In genomic region chr17:50262001-50262794, GRCh38 we compare ENCODE assay signal across 28 cellular contexts. TPM values are rescaled to one million over a fixed set of nuclear protein-coding genes. Genes with fewer than 3 reads are reported as not detected.
DNase-seq lines count a peak whose midpoint lies in the region; ATAC-seq, FAIRE-seq and TF ChIP-seq lines count a peak whose summit lies in the region.
"Had no signal": no experiment of that assay in that cellular context is flagged by ENCODE, and none has a peak within 500 bp of the region (broad histone marks: within the 10 kb centered on the region; RNA-seq: fewer than 3 reads in every experiment).

No MANE protein-coding gene starts in this region.

- peaks cover 9% of the 10 kb centered on the region for H3K4me1 ChIP-seq in RWPE2 (ENCODE audit: insufficient read depth, poor library complexity, severe bottlenecking)
- H3K4me1 ChIP-seq in kidney (ENCODE audit: control insufficient read depth in 1 of 2, insufficient read depth in 1 of 2, low read depth in 1 of 2, low read length in 2 of 2): peaks cover 0 to 2% of the 10 kb centered on the region in 2 donors
- peaks cover 79% of the 10 kb centered on the region for H3K4me1 ChIP-seq in stomach smooth muscle (ENCODE audit: control insufficient read depth, insufficient read depth, low read length)
- peaks cover 11 to 29% (median 27%) of the 10 kb centered on the region in 4 donors for H3K4me1 ChIP-seq in transverse colon

- peaks cover 7% of the 10 kb centered on the region for H3K27me3 Mint-ChIP-seq in activated CD4-positive, alpha-beta memory T cell treated with anti-CD3 and anti-CD28 coated beads, Interleukin-2, amount 10 ng/mL, durations not matched to agents 7 days and 5 days
- H3K27me3 Mint-ChIP-seq in activated CD4-positive, alpha-beta memory T cell treated with anti-CD3 and anti-CD28 coated beads for 36 hours: peaks cover 4% of the 10 kb centered on the region

- POLR2A ChIA-PET in activated CD4-positive, alpha-beta memory T cell treated with anti-CD3 and anti-CD28 coated beads, Interleukin-2, amount 10 ng/mL, durations not matched to agents 7 days and 5 days (lab: Charles Lee): no interaction called here
- POLR2A ChIA-PET in activated CD4-positive, alpha-beta memory T cell treated with anti-CD3 and anti-CD28 coated beads for 36 hours (lab: Charles Lee): no interaction called here

- H3K27ac ChIP-seq in RWPE2 (ENCODE audit: poor library complexity, severe bottlenecking) (no peak overlapping the region), kidney (ENCODE audit: low read depth in 2 of 2, low read length in 2 of 2) (no peak overlapping the region), stomach smooth muscle (ENCODE audit: low read length) (peak overlapping the region; percentile 73), transverse colon (no peak overlapping the region)
- H3K27ac ChIP-seq: 22Rv1, gastroesophageal sphincter, neural progenitor cell, SJSA1, VCaP had no signal

- CTCF ChIA-PET in activated CD4-positive, alpha-beta memory T cell treated with anti-CD3 and anti-CD28 coated beads, Interleukin-2, amount 10 ng/mL, durations not matched to agents 7 days and 5 days (lab: Charles Lee): interaction anchor here (1.2 kb wide), 1 partner anchor 62 kb away, joined by 3 read pairs; no protein-coding TSS in a partner anchor
- CTCF ChIA-PET in activated CD4-positive, alpha-beta memory T cell treated with anti-CD3 and anti-CD28 coated beads for 36 hours (lab: Charles Lee): interaction anchor here (1.3 kb wide), 1 partner anchor 9 kb away, joined by 4 read pairs; no protein-coding TSS in a partner anchor

- no peaks in the 10 kb centered on the region for H3K4me1 Mint-ChIP-seq in activated CD4-positive, alpha-beta memory T cell treated with anti-CD3 and anti-CD28 coated beads, Interleukin-2, amount 10 ng/mL, durations not matched to agents 7 days and 5 days
- no peaks in the 10 kb centered on the region for H3K4me1 Mint-ChIP-seq in activated CD4-positive, alpha-beta memory T cell treated with anti-CD3 and anti-CD28 coated beads for 36 hours (ENCODE audit: low read depth)
- H3K4me1 Mint-ChIP-seq: stimulated activated naive CD8-positive, alpha-beta T cell treated with anti-CD3 and anti-CD28 coated beads, Interleukin-15, amount 100 ng/mL, for 72 hours had no signal

- no peaks in the 10 kb centered on the region for H3K36me3 Mint-ChIP-seq in activated CD4-positive, alpha-beta memory T cell treated with anti-CD3 and anti-CD28 coated beads, Interleukin-2, amount 10 ng/mL, durations not matched to agents 7 days and 5 days (ENCODE audit: low read depth)
- H3K36me3 Mint-ChIP-seq in activated CD4-positive, alpha-beta memory T cell treated with anti-CD3 and anti-CD28 coated beads for 36 hours: no peaks in the 10 kb centered on the region
- H3K36me3 Mint-ChIP-seq: neural progenitor cell had no signal

- no peak for TF ChIP-seq EP300 in transverse colon (IDR thresholded peaks at IDR 0.05; ENCODE audit: low read depth)

- no peak overlapping the region for H3K4me3 Mint-ChIP-seq in activated CD4-positive, alpha-beta memory T cell treated with anti-CD3 and anti-CD28 coated beads, Interleukin-2, amount 10 ng/mL, durations not matched to agents 7 days and 5 days
- no peak overlapping the region for H3K4me3 Mint-ChIP-seq in activated CD4-positive, alpha-beta memory T cell treated with anti-CD3 and anti-CD28 coated beads for 36 hours
- H3K4me3 Mint-ChIP-seq: activated T-cell treated with anti-CD3 and anti-CD28 coated beads, Interleukin-2, amount 50 U/mL, for 4 hours; neural progenitor cell; stimulated activated naive CD8-positive, alpha-beta T cell treated with anti-CD3 and anti-CD28 coated beads, Interleukin-15, amount 100 ng/mL, for 72 hours; T-helper 1 cell treated with Interleukin-12 subunit alpha and Interleukin-12 subunit beta and Interleukin-4 antibody, amounts not matched to agents 30 μg/mL and 1 μg/mL, for 36 hours had no signal

- peak; percentile 11 for DNase-seq in activated CD4-positive, alpha-beta memory T cell treated with anti-CD3 and anti-CD28 coated beads, Interleukin-2, amount 10 ng/mL, durations not matched to agents 7 days and 5 days
- DNase-seq in activated CD4-positive, alpha-beta memory T cell treated with anti-CD3 and anti-CD28 coated beads for 36 hours: no peak
- peak; percentile 47 for DNase-seq in RWPE2 (ENCODE audit: low spot score)
- DNase-seq in kidney: peak; percentile 32
- DNase-seq in amniotic stem cell (lab: John Stamatoyannopoulos, UW): no peak
- DNase-seq in transverse colon: no peak
- DNase-seq: activated CD8-positive, alpha-beta memory T cell treated with anti-CD3 and anti-CD28 coated beads for 24 hours; activated naive CD4-positive, alpha-beta T cell treated with anti-CD3 and anti-CD28 coated beads, Interleukin-2, amount 50 U/mL, for 16 hours; activated T-cell treated with anti-CD3 and anti-CD28 coated beads, Interleukin-2, amount 50 U/mL, for 4 hours; BE2C; cerebellar nuclear complex; EL; left colon; NCI-H1417; NCI-H69; stimulated activated CD4-positive, alpha-beta T cell treated with anti-CD3 and anti-CD28 coated beads, Interleukin-4, amount 100 ng/mL, for 24 hours; stimulated activated naive CD8-positive, alpha-beta T cell treated with anti-CD3 and anti-CD28 coated beads, Interleukin-15, amount 100 ng/mL, for 72 hours had no signal

- in situ Hi-C loops in transverse colon (cut with MboI; ENCODE audit: low pct_ligation_motif_present in 1 of 4, low pct_unique_long_range_greater_than_20kb in 1 of 4, low sequenced_read_pairs in 3 of 4): loop anchor here in 1 of 4 donors (10.0 kb wide), 1 partner anchor 57 kb away; the partner anchor contains the start of gene COL1A1

- no peak for FAIRE-seq in kidney (lab: Jason Lieb, UNC)

- 86 to 87% methylated on average over 4 to 14 of the region's 14 CpGs for WGBS in transverse colon (ENCODE audit: low coverage in 1 of 2), 2 donors

- intact Hi-C loops in activated CD4-positive, alpha-beta memory T cell treated with anti-CD3 and anti-CD28 coated beads for 36 hours (cut with micrococcal nuclease): no loop called here
- intact Hi-C loops in kidney (cut with DNase I) (no loop called here), transverse colon (cut with DNase I; ENCODE audit: low total_unique reads) (no loop called here)

- H3K9ac ChIP-seq in kidney (ENCODE audit: low read length in 2 of 2) (no peak overlapping the region), stomach smooth muscle (ENCODE audit: low read length in 2 of 2) (no peak overlapping the region)
- H3K9ac ChIP-seq: neural progenitor cell had no signal

- no peak for TF ChIP-seq POLR2A in transverse colon (IDR thresholded peaks at IDR 0.05)

- no peaks in the 10 kb centered on the region for H3K9me3 Mint-ChIP-seq in activated CD4-positive, alpha-beta memory T cell treated with anti-CD3 and anti-CD28 coated beads, Interleukin-2, amount 10 ng/mL, durations not matched to agents 7 days and 5 days
- no peaks in the 10 kb centered on the region for H3K9me3 Mint-ChIP-seq in activated CD4-positive, alpha-beta memory T cell treated with anti-CD3 and anti-CD28 coated beads for 36 hours
- H3K9me3 Mint-ChIP-seq: activated T-cell treated with anti-CD3 and anti-CD28 coated beads, Interleukin-2, amount 50 U/mL, for 4 hours; neural progenitor cell; stimulated activated naive CD8-positive, alpha-beta T cell treated with anti-CD3 and anti-CD28 coated beads, Interleukin-15, amount 100 ng/mL, for 72 hours; T-helper 1 cell treated with Interleukin-12 subunit alpha and Interleukin-12 subunit beta and Interleukin-4 antibody, amounts not matched to agents 30 μg/mL and 1 μg/mL, for 36 hours had no signal

- ATAC-seq in RWPE2 (ENCODE audit: low read depth) (no peak), GM18517 (IDR thresholded peaks at IDR 0.05; ENCODE audit: unreplicated experiment) (no peak)
- ATAC-seq: activated T-cell treated with anti-CD3 and anti-CD28 coated beads, Interleukin-2, amount 50 U/mL, for 4 hours; esophagus mucosa; gastroesophageal sphincter; left colon; stimulated activated naive CD8-positive, alpha-beta T cell treated with anti-CD3 and anti-CD28 coated beads, Interleukin-15, amount 100 ng/mL, for 72 hours had no signal

- H3K9me3 ChIP-seq in RWPE2 (ENCODE audit: severe bottlenecking) (no peaks in the 10 kb centered on the region), kidney (ENCODE audit: control insufficient read depth in 1 of 2, low read length in 2 of 2) (no peaks in the 10 kb centered on the region), stomach smooth muscle (ENCODE audit: control insufficient read depth in 2 of 2, low read length in 2 of 2) (no peaks in the 10 kb centered on the region), transverse colon (no peaks in the 10 kb centered on the region)
- H3K9me3 ChIP-seq: BE2C, Caco-2, gastroesophageal sphincter, SJSA1 had no signal

- H3K27me3 ChIP-seq in RWPE2 (ENCODE audit: insufficient read depth, poor library complexity, severe bottlenecking) (no peaks in the 10 kb centered on the region), stomach smooth muscle (ENCODE audit: control insufficient read depth in 1 of 2, insufficient read depth in 2 of 2, low read length in 2 of 2) (no peaks in the 10 kb centered on the region), transverse colon (no peaks in the 10 kb centered on the region)
- H3K27me3 ChIP-seq: BE2C, neural progenitor cell, SJSA1 had no signal

- TF ChIP-seq CTCF in RWPE2 (IDR thresholded peaks at IDR 0.05; ENCODE audit: poor library complexity, severe bottlenecking) (no peak), kidney (IDR thresholded peaks at IDR 0.05; ENCODE audit: borderline replicate concordance, extremely low read depth, insufficient read depth) (no peak), transverse colon (IDR thresholded peaks at IDR 0.05) (no peak)

- H3K4me3 ChIP-seq in RWPE2 (ENCODE audit: severe bottlenecking): no peak overlapping the region
- no peak overlapping the region for H3K4me3 ChIP-seq in kidney (ENCODE audit: low read length in 2 of 2)
- no peak overlapping the region for H3K4me3 ChIP-seq in stomach smooth muscle (ENCODE audit: low read length in 2 of 2)
- no peak overlapping the region for H3K4me3 ChIP-seq in transverse colon
- H3K4me3 ChIP-seq: gastroesophageal sphincter, neural progenitor cell, SJSA1 had no signal

- H3K27ac Mint-ChIP-seq in activated CD4-positive, alpha-beta memory T cell treated with anti-CD3 and anti-CD28 coated beads, Interleukin-2, amount 10 ng/mL, durations not matched to agents 7 days and 5 days: no peak overlapping the region
- no peak overlapping the region for H3K27ac Mint-ChIP-seq in activated CD4-positive, alpha-beta memory T cell treated with anti-CD3 and anti-CD28 coated beads for 36 hours
- H3K27ac Mint-ChIP-seq: T-helper 1 cell treated with Interleukin-12 subunit alpha and Interleukin-12 subunit beta and Interleukin-4 antibody, amounts not matched to agents 30 μg/mL and 1 μg/mL, for 36 hours had no signal

- H3K36me3 ChIP-seq in RWPE2 (ENCODE audit: low read depth): no peaks in the 10 kb centered on the region
- no peaks in the 10 kb centered on the region for H3K36me3 ChIP-seq in kidney (ENCODE audit: control insufficient read depth in 1 of 2, insufficient read depth in 2 of 2, low read length in 2 of 2)
- H3K36me3 ChIP-seq in stomach smooth muscle (ENCODE audit: control insufficient read depth in 2 of 2, insufficient read depth in 2 of 2, low read length in 2 of 2): no peaks in the 10 kb centered on the region
- H3K36me3 ChIP-seq in transverse colon: no peaks in the 10 kb centered on the region
- H3K36me3 ChIP-seq: BE2C, gastroesophageal sphincter, neural progenitor cell, SJSA1 had no signal

RNA-seq across cellular contexts. Expression of gene TMEM92, which starts 12.1 kb away (rescaled TPM):
- under 1 TPM in 1 of 2 experiments, not detected in 1; 0.08 TPM for total RNA-seq in activated CD4-positive, alpha-beta memory T cell treated with anti-CD3 and anti-CD28 coated beads, Interleukin-2, amount 10 ng/mL, durations not matched to agents 7 days and 5 days
- under 1 TPM in 1 of 2 experiments, not detected in 1; 0.07 TPM for total RNA-seq in activated CD4-positive, alpha-beta memory T cell treated with anti-CD3 and anti-CD28 coated beads for 36 hours
- 2.4 TPM for total RNA-seq in kidney
- not detected for polyA plus RNA-seq in kidney (ENCODE audit: insufficient read depth, low read depth, low replicate concordance)
- 1 to 10 TPM in 2 of 4 donors, not detected in 2; 1.9 to 3.7 TPM for total RNA-seq in transverse colon
- total RNA-seq: activated T-cell treated with anti-CD3 and anti-CD28 coated beads, Interleukin-2, amount 50 U/mL, for 4 hours; mononuclear cell had no signal

Comparison
In these comparisons a context has a peak if more than half of its experiments do, and no peak if none do; other contexts are left out.
1. DNase-seq: peak in activated CD4-positive, alpha-beta memory T cell treated with anti-CD3 and anti-CD28 coated beads, Interleukin-2, amount 10 ng/mL, durations not matched to agents 7 days and 5 days (single experiment), RWPE2 (single experiment) and kidney (single experiment); none in activated CD4-positive, alpha-beta memory T cell treated with anti-CD3 and anti-CD28 coated beads for 36 hours (single experiment), amniotic stem cell (single experiment) and transverse colon (single experiment).